Comparison of ENCODE assay signal across 16 cellular contexts in genomic region chr2:154603682-154604081, GRCh38.
DNase-seq lines count a peak whose midpoint lies in the region; ATAC-seq and TF ChIP-seq lines count a peak whose summit lies in the region.
"Had no signal": no experiment of that assay in that cellular context is flagged by ENCODE, and none has a peak within 500 bp of the region (broad histone marks: within the 10 kb centered on the region; RNA-seq: fewer than 3 reads in every experiment).

No MANE protein-coding gene starts in this region.

- no peak for TF ChIP-seq POLR2A in vagina (IDR thresholded peaks at IDR 0.05)

- H3K9me3 Mint-ChIP-seq in GM23338 (no peaks in the 10 kb centered on the region; the same call in 2 of the 3 replicates), endodermal cell (peaks cover 4% of the 10 kb centered on the region)
- H3K9me3 Mint-ChIP-seq: IgD-negative memory B cell had no signal

- no peaks in the 10 kb centered on the region for H4K20me1 ChIP-seq in GM23338 (replicated peaks; ENCODE audit: insufficient read depth)
- H4K20me1 ChIP-seq: BLaER1 treated with 17β-estradiol and CSF1 and Interleukin-3, amounts not matched to agents 10 nM and 100 nM had no signal

- H3K9me3 ChIP-seq in endodermal cell (ENCODE audit: control insufficient read depth, low read length) (peaks cover 6% of the 10 kb centered on the region), vagina (no peaks in the 10 kb centered on the region)

- H3K27ac ChIP-seq in GM23338 (ENCODE audit: low read depth) (no peak overlapping the region), endodermal cell (ENCODE audit: low read depth, low read length) (no peak overlapping the region), vagina (no peak overlapping the region)
- H3K27ac ChIP-seq: BLaER1 treated with 17β-estradiol and CSF1 and Interleukin-3, amounts not matched to agents 10 nM and 100 nM; GM23248; HL-60 had no signal

- ATAC-seq in GM23338 = peak; percentile 71
- ATAC-seq: CD8-positive, alpha-beta T cell had no signal

- H3K79me2 ChIP-seq in GM23338 (replicated peaks; ENCODE audit: insufficient read depth) = no peaks in the 10 kb centered on the region

- H3K9ac ChIP-seq in endodermal cell (ENCODE audit: extremely low read depth, low read length, poor library complexity, severe bottlenecking) = no peak overlapping the region
- H3K9ac ChIP-seq: BLaER1 treated with 17β-estradiol and CSF1 and Interleukin-3, amounts not matched to agents 10 nM and 100 nM; GM23248 had no signal

- DNase-seq in GM23338 (ENCODE audit: low spot score) = peak; percentile 40
- DNase-seq in HuH-7 (ENCODE audit: low spot score) = peak; percentile 10
- DNase-seq in endodermal cell = no peak
- DNase-seq in iPS-NIHi7 (ENCODE audit: extremely low spot score) = peak; percentile 15
- DNase-seq in vagina (ENCODE audit: extremely low spot score in 2 of 2) = no peak
- DNase-seq in NCI-H128 (lab: John Stamatoyannopoulos, UW; ENCODE audit: unreplicated experiment) = no peak
- DNase-seq in activated CD4-positive, alpha-beta T cell treated with anti-CD3 and anti-CD28 coated beads for 4 hours = no peak
- DNase-seq: Calu3; CD8-positive, alpha-beta T cell; GM23248; H7; KBM-7 had no signal

- no peaks in the 10 kb centered on the region for H3K27me3 Mint-ChIP-seq in GM23338 (ENCODE audit: insufficient read depth, low read depth, poor library complexity)
- no peaks in the 10 kb centered on the region for H3K27me3 Mint-ChIP-seq in endodermal cell (ENCODE audit: insufficient read depth)
- H3K27me3 Mint-ChIP-seq: B cell, IgD-negative memory B cell had no signal

- H3K4me1 Mint-ChIP-seq in GM23338 (peaks cover 4% of the 10 kb centered on the region; the same call in 2 of the 3 replicates), endodermal cell (peaks cover 9% of the 10 kb centered on the region)
- H3K4me1 Mint-ChIP-seq: B cell, IgD-negative memory B cell had no signal

- H3K4me3 ChIP-seq in GM23338 (no peak overlapping the region), endodermal cell (ENCODE audit: low read length) (no peak overlapping the region), vagina (no peak overlapping the region)
- H3K4me3 ChIP-seq: BLaER1 treated with 17β-estradiol and CSF1 and Interleukin-3, amounts not matched to agents 10 nM and 100 nM; GM23248 had no signal

- no peaks in the 10 kb centered on the region for H3K9me2 ChIP-seq in GM23338 (ENCODE audit: insufficient read depth)

- H3K4me1 ChIP-seq in GM23338 (ENCODE audit: insufficient read depth) (no peaks in the 10 kb centered on the region; the same call in 1 of the 2 replicates), endodermal cell (ENCODE audit: control insufficient read depth, insufficient read depth, low read length) (no peaks in the 10 kb centered on the region), vagina (no peaks in the 10 kb centered on the region)
- H3K4me1 ChIP-seq: BLaER1 treated with 17β-estradiol and CSF1 and Interleukin-3, amounts not matched to agents 10 nM and 100 nM had no signal

- no peak overlapping the region for H3K4me2 ChIP-seq in GM23338
- H3K4me2 ChIP-seq: BLaER1 treated with 17β-estradiol and CSF1 and Interleukin-3, amounts not matched to agents 10 nM and 100 nM had no signal

- H3K36me3 Mint-ChIP-seq in GM23338 (ENCODE audit: low read depth) (no peaks in the 10 kb centered on the region), endodermal cell (ENCODE audit: low read depth) (no peaks in the 10 kb centered on the region)
- H3K36me3 Mint-ChIP-seq: CD8-positive, alpha-beta T cell; IgD-negative memory B cell had no signal

- H3K27me3 ChIP-seq in GM23338 (ENCODE audit: insufficient read depth) (no peaks in the 10 kb centered on the region), endodermal cell (ENCODE audit: control insufficient read depth, insufficient read depth, low read length, poor library complexity, severe bottlenecking) (no peaks in the 10 kb centered on the region), vagina (no peaks in the 10 kb centered on the region)
- H3K27me3 ChIP-seq: BLaER1 treated with 17β-estradiol and CSF1 and Interleukin-3, amounts not matched to agents 10 nM and 100 nM had no signal

- intact Hi-C loops in vagina (cut with DNase I) = no loop called here

- TF ChIP-seq CTCF in GM23338 (conservative IDR thresholded peaks at IDR 0.05; ENCODE audit: low read depth in 2 of 2) = peak in 1 of 2 experiments; percentile 37; a peak in 2 of 4 replicates
- peak; percentile 65 for TF ChIP-seq CTCF in endodermal cell (conservative IDR thresholded peaks at IDR 0.05)
- no peak for TF ChIP-seq CTCF in vagina (IDR thresholded peaks at IDR 0.05)

- H2AFZ ChIP-seq in GM23338 = no peak overlapping the region; the same call in 1 of the 2 replicates
- H2AFZ ChIP-seq: GM23248 had no signal

- H3F3A ChIP-seq in GM23338 (replicated peaks; ENCODE audit: low read depth) = no peaks in the 10 kb centered on the region

- H3K27ac Mint-ChIP-seq in GM23338 (no peak overlapping the region), endodermal cell (no peak overlapping the region)
- H3K27ac Mint-ChIP-seq: B cell; CD8-positive, alpha-beta T cell; IgD-negative memory B cell had no signal

- H3K4me3 Mint-ChIP-seq in GM23338 (no peak overlapping the region), endodermal cell (no peak overlapping the region)
- H3K4me3 Mint-ChIP-seq: B cell; CD8-positive, alpha-beta T cell; IgD-negative memory B cell had no signal

- H3K36me3 ChIP-seq in GM23338 (ENCODE audit: insufficient read depth) (no peaks in the 10 kb centered on the region), endodermal cell (ENCODE audit: control insufficient read depth, insufficient read depth, low read length) (no peaks in the 10 kb centered on the region), vagina (no peaks in the 10 kb centered on the region)
- H3K36me3 ChIP-seq: BLaER1 treated with 17β-estradiol and CSF1 and Interleukin-3, amounts not matched to agents 10 nM and 100 nM had no signal

TF ChIP-seq in GM23338, 12 proteins besides CTCF, POLR2A, EP300 and RAD21 (continues in another document):
- no peak for TF ChIP-seq STAT1 (IDR thresholded peaks at IDR 0.05; ENCODE audit: unreplicated experiment)
- TF ChIP-seq NANOG (IDR thresholded peaks at IDR 0.05; ENCODE audit: borderline replicate concordance) = no peak
- TF ChIP-seq EZH2phosphoT487 (IDR thresholded peaks at IDR 0.05; ENCODE audit: unreplicated experiment) = no peak
- TF ChIP-seq ZNF331 (CRISPR knock-in tag; IDR thresholded peaks at IDR 0.05; ENCODE audit: low read depth) = no peak
- TF ChIP-seq REST (IDR thresholded peaks at IDR 0.05; ENCODE audit: unreplicated experiment) = no peak
- no peak for TF ChIP-seq ETS1 (IDR thresholded peaks at IDR 0.05)

Comparison
In these comparisons a context has a peak if more than half of its experiments do, and no peak if none do; other contexts are left out.
1. DNase-seq: peak in GM23338 (single experiment), HuH-7 (single experiment) and iPS-NIHi7 (single experiment); none in endodermal cell (single experiment), vagina (0 of 2), NCI-H128 (single experiment) and activated CD4-positive, alpha-beta T cell treated with anti-CD3 and anti-CD28 coated beads for 4 hours (0 of 2).